In genomic region chr15:20102862-20103261, GRCh38 we compare ENCODE assay signal across 8 cellular contexts.
DNase-seq lines count a peak whose midpoint lies in the region; ATAC-seq and TF ChIP-seq lines count a peak whose summit lies in the region.
"Not testable (repeated sequence)": the region's sequence is repeated elsewhere in the genome, so short reads cannot be mapped to it uniquely, and the experiment has no call there.

No MANE protein-coding gene starts in this region.

- not testable (repeated sequence) for H3K4me1 Mint-ChIP-seq in HFFc6 (ENCODE audit: low read depth); activated CD4-positive, alpha-beta T cell treated with anti-CD3 and anti-CD28 coated beads, Interleukin-2, amount 10 ng/mL, durations not matched to agents 7 days and 5 days; glutamatergic neuron (ENCODE audit: low read depth, unreplicated experiment)

- not testable (repeated sequence) for H3K4me3 Mint-ChIP-seq in HFFc6; activated CD4-positive, alpha-beta T cell treated with anti-CD3 and anti-CD28 coated beads, Interleukin-2, amount 10 ng/mL, durations not matched to agents 7 days and 5 days; glutamatergic neuron (ENCODE audit: unreplicated experiment)

- intact Hi-C loops in right cardiac atrium (cut with DNase I); sciatic nerve (cut with DNase I): not testable (repeated sequence)

- 83% methylated on average over 5 of the region's 5 CpGs for WGBS in right cardiac atrium

- not testable (repeated sequence) for H3K9me3 ChIP-seq in right cardiac atrium (ENCODE audit: control insufficient read depth, low read length)

- not testable (repeated sequence) for H3K4me3 ChIP-seq in right cardiac atrium (ENCODE audit: low read length)

- H3K27me3 ChIP-seq in right cardiac atrium (ENCODE audit: control insufficient read depth, insufficient read depth), result not testable (repeated sequence)

- H3K9me3 Mint-ChIP-seq in HFFc6; activated CD4-positive, alpha-beta T cell treated with anti-CD3 and anti-CD28 coated beads, Interleukin-2, amount 10 ng/mL, durations not matched to agents 7 days and 5 days; glutamatergic neuron (ENCODE audit: unreplicated experiment): not testable (repeated sequence)

- H3K36me3 Mint-ChIP-seq in HFFc6 (ENCODE audit: low read depth); activated CD4-positive, alpha-beta T cell treated with anti-CD3 and anti-CD28 coated beads, Interleukin-2, amount 10 ng/mL, durations not matched to agents 7 days and 5 days (ENCODE audit: low read depth); glutamatergic neuron (ENCODE audit: unreplicated experiment): not testable (repeated sequence)

- TF ChIP-seq CTCF in HFFc6 (IDR thresholded peaks at IDR 0.05); glutamatergic neuron (IDR thresholded peaks at IDR 0.05; ENCODE audit: partially characterized antibody, unreplicated experiment): not testable (repeated sequence)

- CTCF ChIA-PET in activated CD4-positive, alpha-beta T cell treated with anti-CD3 and anti-CD28 coated beads, Interleukin-2, amount 10 ng/mL, durations not matched to agents 7 days and 5 days (lab: Charles Lee), result not testable (repeated sequence)

- H3K27me3 Mint-ChIP-seq in HFFc6 (ENCODE audit: insufficient read depth); activated CD4-positive, alpha-beta T cell treated with anti-CD3 and anti-CD28 coated beads, Interleukin-2, amount 10 ng/mL, durations not matched to agents 7 days and 5 days; glutamatergic neuron (ENCODE audit: unreplicated experiment): not testable (repeated sequence)

- POLR2A ChIA-PET in activated CD4-positive, alpha-beta T cell treated with anti-CD3 and anti-CD28 coated beads, Interleukin-2, amount 10 ng/mL, durations not matched to agents 7 days and 5 days (lab: Charles Lee), result not testable (repeated sequence)

- H3K27ac ChIP-seq in right cardiac atrium (ENCODE audit: low read length), result not testable (repeated sequence)

- DNase-seq in HFFc6 (peak; percentile 2), activated gamma-delta T cell treated with Interleukin-2 at 50 U/mL for 16 hours (peak; percentile 10), glutamatergic neuron (peak; percentile 14), right cardiac atrium (peak; percentile 15 to 83 (median 80)), mucosa of gallbladder (ENCODE audit: low spot score) (peak; percentile 16), sciatic nerve (ENCODE audit: low spot score) (peak; percentile 79), ureter (ENCODE audit: low spot score) (peak; percentile 47)
- DNase-seq in activated CD4-positive, alpha-beta T cell treated with anti-CD3 and anti-CD28 coated beads, Interleukin-2, amount 10 ng/mL, durations not matched to agents 7 days and 5 days, result peak; percentile 6

- not testable (repeated sequence) for H3K4me1 ChIP-seq in right cardiac atrium (ENCODE audit: control insufficient read depth, insufficient read depth, low read length)

- ATAC-seq in right cardiac atrium, sciatic nerve: not testable (repeated sequence)

- H3K27ac Mint-ChIP-seq in HFFc6; activated CD4-positive, alpha-beta T cell treated with anti-CD3 and anti-CD28 coated beads, Interleukin-2, amount 10 ng/mL, durations not matched to agents 7 days and 5 days; glutamatergic neuron (ENCODE audit: unreplicated experiment): not testable (repeated sequence)

Comparison
In these comparisons a context has a peak if more than half of its experiments do, and no peak if none do; other contexts are left out.
1. DNase-seq: peak in every context shown above with its lines; median percentile 80 in right cardiac atrium; 79 in sciatic nerve; 47 in ureter; 16 in mucosa of gallbladder; 14 in glutamatergic neuron; 10 in activated gamma-delta T cell treated with Interleukin-2 at 50 U/mL for 16 hours; 6 in activated CD4-positive, alpha-beta T cell treated with anti-CD3 and anti-CD28 coated beads, Interleukin-2, amount 10 ng/mL, durations not matched to agents 7 days and 5 days; 2 in HFFc6.